In the genomic region with DNA sequence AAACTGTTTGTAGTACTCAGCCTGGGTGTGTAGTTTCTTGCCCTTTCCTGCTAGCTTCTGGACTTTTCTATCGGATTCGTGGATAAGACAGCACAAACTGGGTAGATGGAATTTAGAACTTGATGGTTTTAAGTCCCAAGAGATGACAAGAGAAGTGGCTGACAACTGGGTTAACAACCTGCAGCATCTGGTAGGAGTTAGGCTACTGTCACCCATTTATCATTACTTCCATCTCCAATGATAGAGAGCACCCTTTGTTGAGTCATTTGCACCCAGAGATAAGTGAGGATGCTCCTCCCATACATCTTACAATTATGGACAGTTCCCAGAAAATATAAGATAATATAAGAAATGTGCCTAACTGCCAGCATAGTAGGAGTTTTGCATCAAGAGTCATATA, we compare ENCODE assay signal across 7 cellular contexts. TPM values are rescaled to one million over a fixed set of nuclear protein-coding genes. Genes with fewer than 3 reads are reported as not detected.
"Had no signal": no experiment of that assay in that cellular context is flagged by ENCODE, and none has a peak within 500 bp of the region (broad histone marks: within the 10 kb centered on the region; RNA-seq: fewer than 3 reads in every experiment).

No MANE protein-coding gene starts in this region.

- H2AFZ ChIP-seq: GM23338 had no signal

- H3K27ac ChIP-seq: HL-60 had no signal

- H3K4me2 ChIP-seq: GM23338 had no signal

- ATAC-seq: GM23338, HepG2 had no signal

- H3K4me3 ChIP-seq: GM23338 had no signal

- DNase-seq: H9, HCEC 1CT, KBM-7 had no signal

RNA-seq across cellular contexts. Expression of gene FLRT2, which starts 50.2 kb away (rescaled TPM):
- total RNA-seq: HepG2 had no signal
- polyA plus RNA-seq: HepG2, IgD-negative memory B cell had no signal
